27 cellular contexts compared by ENCODE assay signal in genomic region chr4:86896596-86896995, GRCh38. TPM values are rescaled to one million over a fixed set of nuclear protein-coding genes. Genes with fewer than 3 reads are reported as not detected.
"Had no signal": no experiment of that assay in that cellular context is flagged by ENCODE, and none has a peak within 500 bp of the region (broad histone marks: within the 10 kb centered on the region; RNA-seq: fewer than 3 reads in every experiment).

No MANE protein-coding gene starts in this region.

- ATAC-seq: activated naive CD8-positive, alpha-beta T cell treated with anti-CD3 and anti-CD28 coated beads, Interleukin-2, amount 50 U/mL, for 24 hours; left lobe of liver; natural killer cell treated with Interleukin-12 subunit alpha and Interleukin-12 subunit beta and Interleukin-15 and Interleukin-18, amount 100 ng/mL, for 72 hours; stimulated activated memory B cell treated with anti-CD40 and anti-IgM and Interleukin-4, amounts not matched to agents 10 μg/mL and 1 μg/mL and 100 μg/mL, for 72 hours had no signal

- DNase-seq: activated CD4-positive, alpha-beta T cell treated with anti-CD3 and anti-CD28 coated beads, Interleukin-2, amount 50 U/mL, for 1 hour; activated CD4-positive, CD25-positive, alpha-beta regulatory T cell treated with anti-CD3 and anti-CD28 coated beads, Interleukin-2, amount 50 U/mL, for 72 hours; activated CD8-positive, alpha-beta memory T cell treated with anti-CD3 and anti-CD28 coated beads for 24 hours; activated CD8-positive, alpha-beta memory T cell treated with anti-CD3 and anti-CD28 coated beads, Interleukin-2, amount 50 U/mL, for 48 hours; activated effector memory CD4-positive, alpha-beta T cell treated with Interleukin-2 at 50 U/mL for 16 hours; activated naive CD4-positive, alpha-beta T cell treated with anti-CD3 and anti-CD28 coated beads, Interleukin-2, amount 10 ng/mL, durations not matched to agents 7 days and 5 days; activated naive CD8-positive, alpha-beta T cell treated with anti-CD3 and anti-CD28 coated beads, Interleukin-2, amount 50 U/mL, for 24 hours; activated T-cell treated with anti-CD3 and anti-CD28 coated beads, Interleukin-2, amount 50 U/mL, for 48 hours; cerebellar nuclear complex; cortex of kidney; effector CD4-positive, alpha-beta T cell; foreskin melanocyte; hypothalamus; kidney; sigmoid colon; stimulated activated CD4-positive, alpha-beta T cell treated with anti-CD3 and anti-CD28 coated beads, Interleukin-4, amount 100 ng/mL, for 4 hours; T-helper 1 cell; T-helper 9 cell; testis had no signal

- H3K27ac ChIP-seq: ascending aorta, esophagus muscularis mucosa, neutrophil, sigmoid colon, testis had no signal

- H3K4me3 ChIP-seq: ascending aorta, esophagus muscularis mucosa, lung, sigmoid colon, testis had no signal

RNA-seq across cellular contexts. Expression of gene C4orf36, which starts 4.4 kb away (rescaled TPM):
- total RNA-seq: ascending aorta; left lobe of liver; natural killer cell treated with Interleukin-12 subunit alpha and Interleukin-12 subunit beta and Interleukin-15 and Interleukin-18, amount 100 ng/mL, for 72 hours had no signal

RNA-seq across cellular contexts. Expression of gene SLC10A6, which starts 47.4 kb away (rescaled TPM):
- total RNA-seq: mesothelial cell of epicardium; natural killer cell treated with Interleukin-12 subunit alpha and Interleukin-12 subunit beta and Interleukin-15 and Interleukin-18, amount 100 ng/mL, for 72 hours had no signal
